ENCODE assay signal across 9 cellular contexts in genomic region chr10:93462881-93463280, GRCh38. TPM values are rescaled to one million over a fixed set of nuclear protein-coding genes. Genes with fewer than 3 reads are reported as not detected.
DNase-seq lines count a peak whose midpoint lies in the region; ATAC-seq, FAIRE-seq and TF ChIP-seq lines count a peak whose summit lies in the region.
"Had no signal": no experiment of that assay in that cellular context is flagged by ENCODE, and none has a peak within 500 bp of the region (broad histone marks: within the 10 kb centered on the region; RNA-seq: fewer than 3 reads in every experiment).

No MANE protein-coding gene starts in this region.

- no TSS peak for BruUV-seq in PC-9 (replicated peaks; lab: Mats Ljungman, UMichigan)

- H3K4me2 ChIP-seq in keratinocyte (ENCODE audit: control insufficient read depth, extremely low read depth, insufficient read depth, low read depth, low read length) (peak overlapping the region; percentile 65), PC-9 (no peak overlapping the region)

- H3K27me3 Mint-ChIP-seq in activated CD4-positive, alpha-beta memory T cell treated with anti-CD3 and anti-CD28 coated beads, Interleukin-2, amount 10 ng/mL, durations not matched to agents 7 days and 5 days = no peaks in the 10 kb centered on the region

- ATAC-seq in GM18907 (IDR thresholded peaks at IDR 0.05; ENCODE audit: unreplicated experiment) (no peak), HG03469 (IDR thresholded peaks at IDR 0.05; ENCODE audit: unreplicated experiment) (no peak)

- peaks cover 3% of the 10 kb centered on the region for H3K36me3 Mint-ChIP-seq in activated CD4-positive, alpha-beta memory T cell treated with anti-CD3 and anti-CD28 coated beads, Interleukin-2, amount 10 ng/mL, durations not matched to agents 7 days and 5 days (ENCODE audit: low read depth)

- no peak overlapping the region for H2AFZ ChIP-seq in keratinocyte (ENCODE audit: control insufficient read depth, low read length)
- no peak overlapping the region for H2AFZ ChIP-seq in PC-9

- H3K9me3 ChIP-seq in keratinocyte (ENCODE audit: control insufficient read depth, low read depth, low read length) = no peaks in the 10 kb centered on the region
- no peaks in the 10 kb centered on the region for H3K9me3 ChIP-seq in tibial artery
- no peaks in the 10 kb centered on the region for H3K9me3 ChIP-seq in PC-9 (ENCODE audit: insufficient read depth, low read depth)
- H3K9me3 ChIP-seq: BLaER1 had no signal

- H3K9me2 ChIP-seq in PC-9 (ENCODE audit: insufficient read depth) = no peaks in the 10 kb centered on the region

- H3K79me2 ChIP-seq in keratinocyte (ENCODE audit: control insufficient read depth, insufficient read depth, low read length) = peaks cover 58% of the 10 kb centered on the region
- H3K79me2 ChIP-seq in PC-9 (ENCODE audit: low read depth) = peaks cover 58% of the 10 kb centered on the region

- peak; percentile 81 for FAIRE-seq in keratinocyte (lab: Jason Lieb, UNC)

- H3K9ac ChIP-seq in keratinocyte (ENCODE audit: control insufficient read depth, extremely low read depth, insufficient read depth, low read length) = peak overlapping the region; percentile 74
- H3K9ac ChIP-seq: BLaER1 had no signal

- H3K4me1 Mint-ChIP-seq in activated CD4-positive, alpha-beta memory T cell treated with anti-CD3 and anti-CD28 coated beads, Interleukin-2, amount 10 ng/mL, durations not matched to agents 7 days and 5 days = peaks cover 48% of the 10 kb centered on the region

- CTCF ChIA-PET in activated CD4-positive, alpha-beta memory T cell treated with anti-CD3 and anti-CD28 coated beads, Interleukin-2, amount 10 ng/mL, durations not matched to agents 7 days and 5 days (lab: Charles Lee) = interaction anchor here (0.9 to 2.7 kb wide), 9 partner anchors 9 to 106 kb away, joined by 3 to 22 read pairs (median 3); partner anchors contain the start of gene MYOF
- CTCF ChIA-PET in PC-9 (lab: Charles Lee) = interaction anchor here (0.7 to 2.0 kb wide), 3 partner anchors 13 to 25 kb away, joined by 3 to 12 read pairs (median 4); partner anchors contain the start of gene MYOF

- H3K27me3 ChIP-seq in keratinocyte (ENCODE audit: control insufficient read depth, extremely low read depth, insufficient read depth, low read length) (no peaks in the 10 kb centered on the region), tibial artery (no peaks in the 10 kb centered on the region), PC-9 (ENCODE audit: insufficient read depth, low read depth) (no peaks in the 10 kb centered on the region)
- H3K27me3 ChIP-seq: BLaER1 had no signal

- no peaks in the 10 kb centered on the region for H3K9me3 Mint-ChIP-seq in activated CD4-positive, alpha-beta memory T cell treated with anti-CD3 and anti-CD28 coated beads, Interleukin-2, amount 10 ng/mL, durations not matched to agents 7 days and 5 days

- H3K4me1 ChIP-seq in keratinocyte (ENCODE audit: control insufficient read depth, extremely low read depth, insufficient read depth, low read length) (peaks cover 80% of the 10 kb centered on the region), tibial artery (peaks cover 5 to 88% (median 76%) of the 10 kb centered on the region in 4 donors), PC-9 (replicated peaks; ENCODE audit: insufficient read depth) (peaks cover 23% of the 10 kb centered on the region)

- H3K36me3 ChIP-seq in keratinocyte (ENCODE audit: control insufficient read depth in 2 of 2, extremely low read depth in 1 of 2, insufficient read depth in 2 of 2, low read length in 2 of 2) = peaks cover 5 to 14% of the 10 kb centered on the region in 2 experiments
- H3K36me3 ChIP-seq in tibial artery = no peaks in the 10 kb centered on the region
- H3K36me3 ChIP-seq in PC-9 (ENCODE audit: low read depth) = no peaks in the 10 kb centered on the region
- H3K36me3 ChIP-seq: BLaER1 had no signal

- no peak for TF ChIP-seq CTCF in keratinocyte (optimal IDR thresholded peaks at IDR 0.05 in 1 of 3, IDR thresholded peaks at IDR 0.05 in 1 of 3, conservative IDR thresholded peaks at IDR 0.05 in 1 of 3; ENCODE audit: extremely low read depth in 1 of 3, insufficient read depth in 2 of 3, low read length in 3 of 3)
- TF ChIP-seq CTCF in tibial artery (IDR thresholded peaks at IDR 0.05) = no peak
- TF ChIP-seq CTCF in PC-9 (conservative IDR thresholded peaks at IDR 0.05) = no peak

- peak overlapping the region; percentile 25 for H3K4me3 Mint-ChIP-seq in activated CD4-positive, alpha-beta memory T cell treated with anti-CD3 and anti-CD28 coated beads, Interleukin-2, amount 10 ng/mL, durations not matched to agents 7 days and 5 days

- H3K4me3 ChIP-seq in keratinocyte (ENCODE audit: control insufficient read depth in 2 of 3, extremely low read depth in 1 of 3, insufficient read depth in 2 of 3, low read depth in 1 of 3, low read length in 3 of 3) (no peak overlapping the region), tibial artery (no peak overlapping the region), PC-9 (no peak overlapping the region)
- H3K4me3 ChIP-seq: BLaER1 had no signal

- H3K27ac Mint-ChIP-seq in activated CD4-positive, alpha-beta memory T cell treated with anti-CD3 and anti-CD28 coated beads, Interleukin-2, amount 10 ng/mL, durations not matched to agents 7 days and 5 days = peak overlapping the region; percentile 85

- POLR2A ChIA-PET in activated CD4-positive, alpha-beta memory T cell treated with anti-CD3 and anti-CD28 coated beads, Interleukin-2, amount 10 ng/mL, durations not matched to agents 7 days and 5 days (lab: Charles Lee) = interaction anchor here (0.9 to 3.0 kb wide), 9 partner anchors 8 to 83 kb away, joined by 3 to 19 read pairs (median 8); partner anchors contain the start of genes CEP55 and MYOF
- POLR2A ChIA-PET in PC-9 (lab: Charles Lee; ENCODE audit: unreplicated experiment) = interaction anchor here (0.7 kb wide), 1 partner anchor 24 kb away, joined by 3 read pairs; no protein-coding TSS in a partner anchor

- intact Hi-C loops in tibial artery (cut with DNase I; ENCODE audit: low total_unique reads) = no loop called here
- intact Hi-C loops in PC-9 (cut with micrococcal nuclease; ENCODE audit: unreplicated experiment) = no loop called here

- dilution Hi-C loops in keratinocyte (cut with MboI; ENCODE audit: extremely low pct_ligation_motif_present, low sequenced_read_pairs) = no loop called here

- H4K20me1 ChIP-seq in keratinocyte (ENCODE audit: control insufficient read depth, extremely low read depth, insufficient read depth, low read length) (no peaks in the 10 kb centered on the region), PC-9 (ENCODE audit: insufficient read depth) (no peaks in the 10 kb centered on the region)
- H4K20me1 ChIP-seq: BLaER1 had no signal

- H3K27ac ChIP-seq in keratinocyte (ENCODE audit: control insufficient read depth, insufficient read depth, low read length) = peak overlapping the region; percentile 100
- peak overlapping the region; percentile 84 to 91 for H3K27ac ChIP-seq in tibial artery
- H3K27ac ChIP-seq in PC-9 = no peak overlapping the region
- H3K27ac ChIP-seq: BLaER1 had no signal

- H3F3A ChIP-seq in PC-9 (ENCODE audit: insufficient read depth, low read depth) = peaks cover 36% of the 10 kb centered on the region

- peak; percentile 72 for DNase-seq in activated CD8-positive, alpha-beta memory T cell treated with anti-CD3 and anti-CD28 coated beads, Interleukin-2, amount 50 U/mL, for 48 hours
- DNase-seq in activated CD8-positive, alpha-beta memory T cell treated with anti-CD3 and anti-CD28 coated beads, Interleukin-2, amount 50 U/mL, for 4 hours = no peak
- peak; percentile 77 for DNase-seq in activated CD4-positive, alpha-beta memory T cell treated with anti-CD3 and anti-CD28 coated beads, Interleukin-2, amount 10 ng/mL, durations not matched to agents 7 days and 5 days
- DNase-seq in keratinocyte (ENCODE audit: low read depth, low spot score) = no peak
- no peak for DNase-seq in tibial artery
- DNase-seq in PC-9 = no peak

- no peaks in the 10 kb centered on the region for H3K9me1 ChIP-seq in keratinocyte (ENCODE audit: control insufficient read depth, extremely low read depth, insufficient read depth, low read length)

RNA-seq across cellular contexts. Expression of gene MYOF, which starts 19.3 kb away (rescaled TPM):
- 10 to 100 TPM; 10.8 to 10.9 TPM for total RNA-seq in activated CD4-positive, alpha-beta memory T cell treated with anti-CD3 and anti-CD28 coated beads, Interleukin-2, amount 10 ng/mL, durations not matched to agents 7 days and 5 days
- polyA plus RNA-seq in keratinocyte = 174 to 276 TPM (median 232 TPM) in 3 replicates
- polyA plus RNA-seq in keratinocyte (2011; ENCODE audit: low read depth) = 146 TPM
- polyA plus RNA-seq in keratinocyte (2011; cell fraction: cytosol; rRNA removed) = 192 and 235 TPM in 2 replicates
- polyA plus RNA-seq in keratinocyte (2011; cell fraction: nucleus; rRNA removed) = 583 and 631 TPM in 2 replicates
- polyA plus RNA-seq in keratinocyte (2012; ENCODE audit: low replicate concordance) = 83.5 and 285 TPM in 2 replicates
- polyA minus RNA-seq in keratinocyte = 141 to 248 TPM (median 172 TPM) in 3 replicates
- 189 TPM for polyA minus RNA-seq in keratinocyte (2011; cell fraction: cytosol; rRNA and poly(A)+ RNA removed)
- polyA minus RNA-seq in keratinocyte (2011; cell fraction: nucleus; rRNA and poly(A)+ RNA removed) = 354 and 681 TPM in 2 replicates
- 255 and 274 TPM in 2 replicates for total RNA-seq in PC-9 (2021)

RNA-seq across cellular contexts. Expression of gene CEP55, which starts 33.5 kb away (rescaled TPM):
- total RNA-seq in activated CD4-positive, alpha-beta memory T cell treated with anti-CD3 and anti-CD28 coated beads, Interleukin-2, amount 10 ng/mL, durations not matched to agents 7 days and 5 days = 10 to 100 TPM; 82.5 to 84.6 TPM
- 3.2 to 25.4 TPM (median 17.7 TPM) in 3 replicates for polyA plus RNA-seq in keratinocyte
- polyA plus RNA-seq in keratinocyte (2011; ENCODE audit: low read depth) = 0.46 TPM
- polyA plus RNA-seq in keratinocyte (2011; cell fraction: cytosol; rRNA removed) = 4.9 and 10.4 TPM in 2 replicates
- 2.4 and 3.3 TPM in 2 replicates for polyA plus RNA-seq in keratinocyte (2011; cell fraction: nucleus; rRNA removed)
- 0.21 and 17.6 TPM in 2 replicates for polyA plus RNA-seq in keratinocyte (2012; ENCODE audit: low replicate concordance)
- 1.4 to 9.8 TPM (median 1.9 TPM) in 3 replicates for polyA minus RNA-seq in keratinocyte
- 2.1 TPM for polyA minus RNA-seq in keratinocyte (2011; cell fraction: cytosol; rRNA and poly(A)+ RNA removed)
- polyA minus RNA-seq in keratinocyte (2011; cell fraction: nucleus; rRNA and poly(A)+ RNA removed) = 0.95 and 2.1 TPM in 2 replicates
- 29.6 and 38.9 TPM in 2 replicates for total RNA-seq in PC-9 (2021)

Comparison
In these comparisons a context has a peak if more than half of its experiments do, and no peak if none do; other contexts are left out.
1. DNase-seq: peak in activated CD8-positive, alpha-beta memory T cell treated with anti-CD3 and anti-CD28 coated beads, Interleukin-2, amount 50 U/mL, for 48 hours (single experiment) and activated CD4-positive, alpha-beta memory T cell treated with anti-CD3 and anti-CD28 coated beads, Interleukin-2, amount 10 ng/mL, durations not matched to agents 7 days and 5 days (single experiment); none in activated CD8-positive, alpha-beta memory T cell treated with anti-CD3 and anti-CD28 coated beads, Interleukin-2, amount 50 U/mL, for 4 hours (single experiment), keratinocyte (single experiment), tibial artery (0 of 2) and PC-9 (0 of 2).
2. RNA of gene MYOF, which starts 19.3 kb away (total RNA-seq): 255 to 274 TPM in PC-9; 10.8 to 10.9 TPM in activated CD4-positive, alpha-beta memory T cell treated with anti-CD3 and anti-CD28 coated beads, Interleukin-2, amount 10 ng/mL, durations not matched to agents 7 days and 5 days; every median in the first group is over 10 times any median in the second.